In the genomic region with DNA sequence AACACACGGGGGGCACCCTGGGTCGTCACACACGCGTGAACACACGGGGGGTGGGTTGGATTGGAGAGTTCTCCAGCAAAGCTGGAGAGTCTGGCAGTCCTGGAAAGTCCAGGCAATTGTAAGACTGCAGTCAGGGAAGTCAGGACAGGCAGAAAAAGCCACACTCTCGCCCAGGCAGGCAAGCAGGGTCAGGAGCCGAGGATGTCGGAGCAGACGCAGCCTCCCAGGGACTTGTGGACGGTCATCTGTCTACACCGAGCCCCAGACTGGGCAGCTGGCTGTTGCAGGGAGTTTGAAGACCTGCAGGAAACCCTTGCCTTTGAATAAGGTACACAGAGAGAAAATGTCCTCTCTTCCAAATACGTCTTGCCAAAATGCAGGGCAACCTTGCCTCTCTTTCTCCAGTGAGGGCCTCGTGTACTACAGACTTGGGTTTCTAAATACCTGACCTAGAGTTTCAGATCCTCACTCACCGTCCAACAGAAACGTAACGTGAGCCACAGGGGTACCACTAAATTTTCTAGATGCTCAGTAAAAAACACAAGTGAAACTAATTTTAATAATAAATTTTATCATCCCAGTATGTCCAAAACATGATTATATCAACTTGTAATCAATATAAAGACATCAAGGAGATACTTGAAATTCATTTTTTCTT, we compare ENCODE assay signal across 1 cellular context.
TF ChIP-seq lines count a peak whose summit lies in the region.

No MANE protein-coding gene starts in this region.

TF ChIP-seq in GM12878, 131 proteins besides CTCF, POLR2A, EP300 and RAD21:
- TF ChIP-seq, protein P1, sequence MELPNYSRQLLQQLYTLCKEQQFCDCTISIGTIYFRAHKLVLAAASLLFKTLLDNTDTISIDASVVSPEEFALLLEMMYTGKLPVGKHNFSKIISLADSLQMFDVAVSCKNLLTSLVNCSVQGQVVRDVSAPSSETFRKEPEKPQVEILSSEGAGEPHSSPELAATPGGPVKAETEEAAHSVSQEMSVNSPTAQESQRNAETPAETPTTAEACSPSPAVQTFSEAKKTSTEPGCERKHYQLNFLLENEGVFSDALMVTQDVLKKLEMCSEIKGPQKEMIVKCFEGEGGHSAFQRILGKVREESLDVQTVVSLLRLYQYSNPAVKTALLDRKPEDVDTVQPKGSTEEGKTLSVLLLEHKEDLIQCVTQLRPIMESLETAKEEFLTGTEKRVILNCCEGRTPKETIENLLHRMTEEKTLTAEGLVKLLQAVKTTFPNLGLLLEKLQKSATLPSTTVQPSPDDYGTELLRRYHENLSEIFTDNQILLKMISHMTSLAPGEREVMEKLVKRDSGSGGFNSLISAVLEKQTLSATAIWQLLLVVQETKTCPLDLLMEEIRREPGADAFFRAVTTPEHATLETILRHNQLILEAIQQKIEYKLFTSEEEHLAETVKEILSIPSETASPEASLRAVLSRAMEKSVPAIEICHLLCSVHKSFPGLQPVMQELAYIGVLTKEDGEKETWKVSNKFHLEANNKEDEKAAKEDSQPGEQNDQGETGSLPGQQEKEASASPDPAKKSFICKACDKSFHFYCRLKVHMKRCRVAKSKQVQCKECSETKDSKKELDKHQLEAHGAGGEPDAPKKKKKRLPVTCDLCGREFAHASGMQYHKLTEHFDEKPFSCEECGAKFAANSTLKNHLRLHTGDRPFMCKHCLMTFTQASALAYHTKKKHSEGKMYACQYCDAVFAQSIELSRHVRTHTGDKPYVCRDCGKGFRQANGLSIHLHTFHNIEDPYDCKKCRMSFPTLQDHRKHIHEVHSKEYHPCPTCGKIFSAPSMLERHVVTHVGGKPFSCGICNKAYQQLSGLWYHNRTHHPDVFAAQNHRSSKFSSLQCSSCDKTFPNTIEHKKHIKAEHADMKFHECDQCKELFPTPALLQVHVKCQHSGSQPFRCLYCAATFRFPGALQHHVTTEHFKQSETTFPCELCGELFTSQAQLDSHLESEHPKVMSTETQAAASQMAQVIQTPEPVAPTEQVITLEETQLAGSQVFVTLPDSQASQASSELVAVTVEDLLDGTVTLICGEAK (IDR thresholded peaks at IDR 0.05; ENCODE audit: borderline replicate concordance), result no peak
- TF ChIP-seq SPI1 (IDR thresholded peaks at IDR 0.05; ENCODE audit: borderline replicate concordance, insufficient read depth, low read depth, low read length) (peak; percentile 51; the same call in 1 of the 2 replicates), E4F1 (IDR thresholded peaks at IDR 0.05; ENCODE audit: borderline replicate concordance, partially characterized antibody) (no peak), RELA (IDR thresholded peaks at IDR 0.05; ENCODE audit: borderline replicate concordance, partially characterized antibody) (no peak)
- TF ChIP-seq, protein P2, sequence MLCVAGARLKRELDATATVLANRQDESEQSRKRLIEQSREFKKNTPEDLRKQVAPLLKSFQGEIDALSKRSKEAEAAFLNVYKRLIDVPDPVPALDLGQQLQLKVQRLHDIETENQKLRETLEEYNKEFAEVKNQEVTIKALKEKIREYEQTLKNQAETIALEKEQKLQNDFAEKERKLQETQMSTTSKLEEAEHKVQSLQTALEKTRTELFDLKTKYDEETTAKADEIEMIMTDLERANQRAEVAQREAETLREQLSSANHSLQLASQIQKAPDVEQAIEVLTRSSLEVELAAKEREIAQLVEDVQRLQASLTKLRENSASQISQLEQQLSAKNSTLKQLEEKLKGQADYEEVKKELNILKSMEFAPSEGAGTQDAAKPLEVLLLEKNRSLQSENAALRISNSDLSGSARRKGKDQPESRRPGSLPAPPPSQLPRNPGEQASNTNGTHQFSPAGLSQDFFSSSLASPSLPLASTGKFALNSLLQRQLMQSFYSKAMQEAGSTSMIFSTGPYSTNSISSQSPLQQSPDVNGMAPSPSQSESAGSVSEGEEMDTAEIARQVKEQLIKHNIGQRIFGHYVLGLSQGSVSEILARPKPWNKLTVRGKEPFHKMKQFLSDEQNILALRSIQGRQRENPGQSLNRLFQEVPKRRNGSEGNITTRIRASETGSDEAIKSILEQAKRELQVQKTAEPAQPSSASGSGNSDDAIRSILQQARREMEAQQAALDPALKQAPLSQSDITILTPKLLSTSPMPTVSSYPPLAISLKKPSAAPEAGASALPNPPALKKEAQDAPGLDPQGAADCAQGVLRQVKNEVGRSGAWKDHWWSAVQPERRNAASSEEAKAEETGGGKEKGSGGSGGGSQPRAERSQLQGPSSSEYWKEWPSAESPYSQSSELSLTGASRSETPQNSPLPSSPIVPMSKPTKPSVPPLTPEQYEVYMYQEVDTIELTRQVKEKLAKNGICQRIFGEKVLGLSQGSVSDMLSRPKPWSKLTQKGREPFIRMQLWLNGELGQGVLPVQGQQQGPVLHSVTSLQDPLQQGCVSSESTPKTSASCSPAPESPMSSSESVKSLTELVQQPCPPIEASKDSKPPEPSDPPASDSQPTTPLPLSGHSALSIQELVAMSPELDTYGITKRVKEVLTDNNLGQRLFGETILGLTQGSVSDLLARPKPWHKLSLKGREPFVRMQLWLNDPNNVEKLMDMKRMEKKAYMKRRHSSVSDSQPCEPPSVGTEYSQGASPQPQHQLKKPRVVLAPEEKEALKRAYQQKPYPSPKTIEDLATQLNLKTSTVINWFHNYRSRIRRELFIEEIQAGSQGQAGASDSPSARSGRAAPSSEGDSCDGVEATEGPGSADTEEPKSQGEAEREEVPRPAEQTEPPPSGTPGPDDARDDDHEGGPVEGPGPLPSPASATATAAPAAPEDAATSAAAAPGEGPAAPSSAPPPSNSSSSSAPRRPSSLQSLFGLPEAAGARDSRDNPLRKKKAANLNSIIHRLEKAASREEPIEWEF (IDR thresholded peaks at IDR 0.05; ENCODE audit: insufficient replicate concordance, low read depth, low read length), result no peak
